In genomic region chr22:19508024-19508776, GRCh38 we compare ENCODE assay signal across 16 cellular contexts. TPM values are rescaled to one million over a fixed set of nuclear protein-coding genes. Genes with fewer than 3 reads are reported as not detected.
DNase-seq lines count a peak whose midpoint lies in the region; ATAC-seq and TF ChIP-seq lines count a peak whose summit lies in the region.
"Had no signal": no experiment of that assay in that cellular context is flagged by ENCODE, and none has a peak within 500 bp of the region (broad histone marks: within the 10 kb centered on the region; RNA-seq: fewer than 3 reads in every experiment).

No MANE protein-coding gene starts in this region.

- no peak for TF ChIP-seq POLR2A in heart left ventricle (IDR thresholded peaks at IDR 0.05)

- H3K4me1 Mint-ChIP-seq in chondrocyte (ENCODE audit: low read depth) = no peaks in the 10 kb centered on the region

- H3K27me3 Mint-ChIP-seq in chondrocyte (ENCODE audit: low read depth) = no peaks in the 10 kb centered on the region

- DNase-seq in cardiac septum (ENCODE audit: low spot score) (peak; percentile 67), heart left ventricle (no peak), chondrocyte (ENCODE audit: low spot score) (peak; percentile 43), posterior vena cava (ENCODE audit: low spot score) (peak; percentile 47), NCI-H2081 treated with DMSO at 0.1 percent for 48 hours (lab: John Stamatoyannopoulos, UW) (no peak), COLO668 (lab: John Stamatoyannopoulos, UW; ENCODE audit: unreplicated experiment) (no peak)
- DNase-seq: BE2C; Caco-2; CD8-positive, alpha-beta T cell; DND-41; GDM1 had no signal

- ATAC-seq in heart left ventricle = no peak
- ATAC-seq: A549; CD8-positive, alpha-beta T cell; HCT116 had no signal

- WGBS in heart left ventricle, 4 donors = 84 to 95% (median 92%) methylated on average over 8 to 10 of the region's 10 CpGs

- no peak overlapping the region for H3K4me3 Mint-ChIP-seq in chondrocyte (ENCODE audit: unreplicated experiment)
- H3K4me3 Mint-ChIP-seq: CD8-positive, alpha-beta T cell had no signal

- H3K36me3 ChIP-seq in heart left ventricle = no peaks in the 10 kb centered on the region

- TF ChIP-seq CTCF in heart left ventricle (IDR thresholded peaks at IDR 0.05) (no peak), chondrocyte (IDR thresholded peaks at IDR 0.05) (no peak)

- H3K36me3 Mint-ChIP-seq in chondrocyte (ENCODE audit: low read depth) = no peaks in the 10 kb centered on the region
- H3K36me3 Mint-ChIP-seq: CD8-positive, alpha-beta T cell had no signal

- H3K27ac Mint-ChIP-seq in chondrocyte (ENCODE audit: unreplicated experiment) = no peak overlapping the region
- H3K27ac Mint-ChIP-seq: CD8-positive, alpha-beta T cell had no signal

- no peaks in the 10 kb centered on the region for H3K9me3 Mint-ChIP-seq in chondrocyte (ENCODE audit: low read depth)
- H3K9me3 Mint-ChIP-seq: CD8-positive, alpha-beta T cell had no signal

- no peaks in the 10 kb centered on the region for H3K27me3 ChIP-seq in heart left ventricle
- H3K27me3 ChIP-seq: BE2C had no signal

- no peak overlapping the region for H3K27ac ChIP-seq in heart left ventricle
- H3K27ac ChIP-seq: A549, C4-2B had no signal

- H3K9me3 ChIP-seq in heart left ventricle = peaks cover 0 to 2% (median 0%) of the 10 kb centered on the region in 12 donors
- H3K9me3 ChIP-seq: A549, BE2C, Caco-2 had no signal

- intact Hi-C loops in cardiac septum (cut with DNase I) = no loop called here
- intact Hi-C loops in heart left ventricle (cut with DNase I) = no loop called here
- intact Hi-C loops in posterior vena cava (cut with DNase I) = no loop called here

- no peak overlapping the region for H3K4me3 ChIP-seq in heart left ventricle
- H3K4me3 ChIP-seq: A549 had no signal

- H3K4me1 ChIP-seq in heart left ventricle = no peaks in the 10 kb centered on the region
- H3K4me1 ChIP-seq: A549, BE2C, Caco-2 had no signal

RNA-seq across cellular contexts. Expression of gene CLDN5, which starts 16.0 kb away (rescaled TPM):
- 9.3 TPM for total RNA-seq in cardiac septum
- total RNA-seq in heart left ventricle = 10 to 100 TPM; 16.8 to 79.0 (median 36.6) TPM
- 10 to 100 TPM; 39.5 to 77.7 TPM for polyA plus RNA-seq in heart left ventricle
- total RNA-seq in chondrocyte = not detected in 3 replicates
- total RNA-seq in posterior vena cava = 10 to 100 TPM; 36.4 to 70.1 TPM
- total RNA-seq: Caco-2; CD8-positive, alpha-beta T cell; H4 had no signal
- polyA plus RNA-seq: A549, AG04450 had no signal

RNA-seq across cellular contexts. Expression of gene CDC45, which starts 28.5 kb away (rescaled TPM):
- total RNA-seq in cardiac septum = not detected
- total RNA-seq in heart left ventricle = 1 to 10 TPM in 1 of 9 donors, under 1 TPM in 4, not detected in 4; 0.16 to 3.1 (median 0.32) TPM
- under 1 TPM; 0.15 to 0.33 TPM for polyA plus RNA-seq in heart left ventricle
- total RNA-seq in chondrocyte = 2.2 to 13.3 TPM (median 2.9 TPM) in 3 replicates
- total RNA-seq in posterior vena cava = 1 to 10 TPM in 1 of 2 donors, under 1 TPM in 1; 0.71 to 1.7 TPM

RNA-seq across cellular contexts. Expression of gene UFD1, which starts 29.2 kb away (rescaled TPM):
- total RNA-seq in cardiac septum (36.2 TPM), heart left ventricle (10 to 100 TPM; 28.7 to 51.6 (median 40.3) TPM), chondrocyte (75.8 to 81.2 TPM (median 76.2 TPM) in 3 replicates), posterior vena cava (10 to 100 TPM; 43.5 to 51.1 TPM)
- polyA plus RNA-seq in heart left ventricle = 10 to 100 TPM; 50.3 to 80.5 TPM

Comparison
In these comparisons a context has a peak if more than half of its experiments do, and no peak if none do; other contexts are left out.
1. DNase-seq: peak in cardiac septum (single experiment), chondrocyte (single experiment) and posterior vena cava (single experiment); none in heart left ventricle (0 of 5), NCI-H2081 treated with DMSO at 0.1 percent for 48 hours (single experiment) and COLO668 (single experiment).
2. RNA of gene CLDN5, which starts 16.0 kb away (total RNA-seq): 36.4 to 70.1 TPM in posterior vena cava, 16.8 to 79.0 TPM in heart left ventricle and 9.3 TPM in cardiac septum (single experiment); not detected in chondrocyte; every median in the first group is over 10 times any median in the second.